8 cellular contexts compared by ENCODE assay signal in the genomic region with DNA sequence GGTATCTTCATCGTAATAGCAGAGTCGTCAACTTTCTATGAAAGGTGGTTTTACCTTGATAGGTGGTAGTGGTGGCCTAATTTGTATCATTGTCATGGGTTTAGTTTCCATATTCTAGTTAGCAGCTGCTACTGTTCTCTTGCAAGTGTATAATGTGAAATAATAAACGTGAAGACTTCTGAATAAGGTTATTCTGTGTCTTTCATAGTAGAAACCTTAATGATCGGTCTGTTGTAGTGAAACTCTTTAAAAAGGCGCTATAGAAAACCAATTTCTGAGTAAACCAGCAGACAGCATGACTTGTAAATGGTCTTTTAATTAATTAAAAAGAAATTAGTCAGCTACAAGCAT. TPM values are rescaled to one million over a fixed set of nuclear protein-coding genes. Genes with fewer than 3 reads are reported as not detected.
A peak's percentile ranks its signal among the peaks of the same experiment; 100 is the strongest.
DNase-seq lines count a peak whose midpoint lies in the region; ATAC-seq and TF ChIP-seq lines count a peak whose summit lies in the region.

No MANE protein-coding gene starts in this region.

- H3K4me3 Mint-ChIP-seq in CD4-positive, CD25-positive, alpha-beta regulatory T cell, result peak overlapping the region; percentile 93 to 100 (median 96)
- H3K4me3 Mint-ChIP-seq in endodermal cell, result peak overlapping the region; percentile 87

- peaks cover 8% of the 10 kb centered on the region for H4K20me1 ChIP-seq in OCI-LY1 (ENCODE audit: insufficient read depth, low read length)

- peak overlapping the region; percentile 95 to 100 (median 96) for H3K27ac Mint-ChIP-seq in CD4-positive, CD25-positive, alpha-beta regulatory T cell
- H3K27ac Mint-ChIP-seq in endodermal cell, result peak overlapping the region; percentile 93

- H3F3A ChIP-seq in OCI-LY1 (ENCODE audit: insufficient read depth, low read length), result no peaks in the 10 kb centered on the region; the same call in 1 of the 2 replicates

- peak overlapping the region; percentile 84 for H3K4me3 ChIP-seq in CD4-positive, CD25-positive, alpha-beta regulatory T cell (ENCODE audit: low read depth, low read length)
- H3K4me3 ChIP-seq in OCI-LY1 (ENCODE audit: low read depth, low read length, poor library complexity, severe bottlenecking) (peak overlapping the region; percentile 97), endodermal cell (ENCODE audit: low read length) (peak overlapping the region; percentile 92), neuron (ENCODE audit: low read length) (peak overlapping the region; percentile 94)

- peaks cover 26% of the 10 kb centered on the region for H3K36me3 Mint-ChIP-seq in CD4-positive, CD25-positive, alpha-beta regulatory T cell
- peaks cover 57% of the 10 kb centered on the region for H3K36me3 Mint-ChIP-seq in endodermal cell (ENCODE audit: low read depth)

- DNase-seq in CD4-positive, CD25-positive, alpha-beta regulatory T cell, result no peak
- DNase-seq in endodermal cell (no peak), hypothalamus (lab: John Stamatoyannopoulos, UW) (no peak), NCI-H1417 (lab: John Stamatoyannopoulos, UW) (no peak), NAMALWA (ENCODE audit: low spot score) (no peak)
- no peak for DNase-seq in activated CD4-positive, alpha-beta T cell treated with anti-CD3 and anti-CD28 coated beads, Interleukin-2, amount 50 U/mL, for 1 hour

- no peaks in the 10 kb centered on the region for H3K27me3 ChIP-seq in CD4-positive, CD25-positive, alpha-beta regulatory T cell (ENCODE audit: control insufficient read depth, insufficient read depth, low read length)
- H3K27me3 ChIP-seq in OCI-LY1 (ENCODE audit: insufficient read depth, low read length) (no peaks in the 10 kb centered on the region), endodermal cell (ENCODE audit: control insufficient read depth, insufficient read depth, low read length, poor library complexity, severe bottlenecking) (no peaks in the 10 kb centered on the region), neuron (ENCODE audit: insufficient read depth, low read length) (no peaks in the 10 kb centered on the region)

- H3K36me3 ChIP-seq in CD4-positive, CD25-positive, alpha-beta regulatory T cell (ENCODE audit: control insufficient read depth, insufficient read depth, low read length), result peaks cover 34% of the 10 kb centered on the region
- H3K36me3 ChIP-seq in OCI-LY1 (ENCODE audit: insufficient read depth, low read length) (peaks cover 51% of the 10 kb centered on the region), endodermal cell (ENCODE audit: control insufficient read depth, insufficient read depth, low read length) (peaks cover 50% of the 10 kb centered on the region), neuron (ENCODE audit: insufficient read depth, low read length) (peaks cover 44% of the 10 kb centered on the region)

- peaks cover 5% of the 10 kb centered on the region for H3K27me3 Mint-ChIP-seq in CD4-positive, CD25-positive, alpha-beta regulatory T cell
- H3K27me3 Mint-ChIP-seq in endodermal cell (ENCODE audit: insufficient read depth), result no peaks in the 10 kb centered on the region

- H3K27ac ChIP-seq in CD4-positive, CD25-positive, alpha-beta regulatory T cell (ENCODE audit: insufficient read depth, low read length, poor library complexity, severe bottlenecking), result peak overlapping the region; percentile 68
- H3K27ac ChIP-seq in OCI-LY1 (ENCODE audit: low read depth, low read length, poor library complexity, severe bottlenecking), result peak overlapping the region; percentile 38
- H3K27ac ChIP-seq in endodermal cell (ENCODE audit: low read depth, low read length), result no peak overlapping the region

- H3K9ac ChIP-seq in OCI-LY1 (ENCODE audit: low read length), result peak overlapping the region; percentile 96
- peak overlapping the region; percentile 86 for H3K9ac ChIP-seq in endodermal cell (ENCODE audit: extremely low read depth, low read length, poor library complexity, severe bottlenecking)

- H3K9me3 ChIP-seq in CD4-positive, CD25-positive, alpha-beta regulatory T cell (ENCODE audit: control insufficient read depth in 2 of 2, low read length in 2 of 2), result no peaks in the 10 kb centered on the region
- H3K9me3 ChIP-seq in OCI-LY1 (ENCODE audit: low read length) (no peaks in the 10 kb centered on the region), endodermal cell (ENCODE audit: control insufficient read depth, low read length) (no peaks in the 10 kb centered on the region), neuron (ENCODE audit: low read length) (no peaks in the 10 kb centered on the region)

- H3K4me1 ChIP-seq in CD4-positive, CD25-positive, alpha-beta regulatory T cell (ENCODE audit: control insufficient read depth, insufficient read depth, low read length, poor library complexity, severe bottlenecking), result peaks cover 38% of the 10 kb centered on the region
- H3K4me1 ChIP-seq in OCI-LY1 (ENCODE audit: insufficient read depth, low read length, severe bottlenecking) (peaks cover 42% of the 10 kb centered on the region), endodermal cell (ENCODE audit: control insufficient read depth, insufficient read depth, low read length) (peaks cover 7% of the 10 kb centered on the region), neuron (ENCODE audit: insufficient read depth, low read length) (peaks cover 24% of the 10 kb centered on the region)

- no peaks in the 10 kb centered on the region for H3K9me3 Mint-ChIP-seq in CD4-positive, CD25-positive, alpha-beta regulatory T cell
- no peaks in the 10 kb centered on the region for H3K9me3 Mint-ChIP-seq in endodermal cell

- peaks cover 42% of the 10 kb centered on the region for H3K79me2 ChIP-seq in OCI-LY1 (ENCODE audit: insufficient read depth, low read length)

- no peaks in the 10 kb centered on the region for H3K9me2 ChIP-seq in OCI-LY1 (ENCODE audit: low read depth, low read length)

- WGBS in endodermal cell (ENCODE audit: insufficient coverage in 1 of 2, insufficient read length in 1 of 2), 2 experiments, result 8 to 28% methylated on average over 3 to 5 of the region's 5 CpGs

- peak overlapping the region; percentile 87 for H3K4me2 ChIP-seq in OCI-LY1 (ENCODE audit: low read length)

- peaks cover 25 to 54% (median 41%) of the 10 kb centered on the region in 4 donors for H3K4me1 Mint-ChIP-seq in CD4-positive, CD25-positive, alpha-beta regulatory T cell
- peaks cover 35% of the 10 kb centered on the region for H3K4me1 Mint-ChIP-seq in endodermal cell

- no peak for ATAC-seq in CD4-positive, CD25-positive, alpha-beta regulatory T cell (ENCODE audit: low read depth in 2 of 2)

- H2AFZ ChIP-seq in OCI-LY1 (ENCODE audit: low read length), result no peak overlapping the region
- no peak overlapping the region for H2AFZ ChIP-seq in neuron (ENCODE audit: low read depth, low read length)

- no peak for TF ChIP-seq CTCF in OCI-LY1 (IDR thresholded peaks at IDR 0.05; ENCODE audit: low read length)
- no peak for TF ChIP-seq CTCF in endodermal cell (conservative IDR thresholded peaks at IDR 0.05)

RNA-seq across cellular contexts. Expression of gene SET, which starts 1.6 kb away (rescaled TPM):
- 226 TPM for total RNA-seq in CD4-positive, CD25-positive, alpha-beta regulatory T cell
- 100 to 1,000 TPM; 123 to 200 (median 154) TPM for polyA plus RNA-seq in CD4-positive, CD25-positive, alpha-beta regulatory T cell
- total RNA-seq in endodermal cell, result 100 to 1,000 TPM; 762 to 795 TPM
- 715 TPM for polyA plus RNA-seq in endodermal cell (2013, experiment 1 of 2)
- polyA plus RNA-seq in endodermal cell (2013, experiment 2 of 2), result 707 TPM

RNA-seq across cellular contexts. Expression of gene PKN3, which starts 11.6 kb away (rescaled TPM):
- total RNA-seq in CD4-positive, CD25-positive, alpha-beta regulatory T cell, result 2.6 TPM
- polyA plus RNA-seq in CD4-positive, CD25-positive, alpha-beta regulatory T cell, result under 1 TPM in 3 of 4 donors, not detected in 1; 0.69 to 0.96 (median 0.70) TPM
- total RNA-seq in endodermal cell, result 10 to 100 TPM; 26.0 to 27.2 TPM
- polyA plus RNA-seq in endodermal cell (2013, experiment 1 of 2), result 17.5 TPM
- polyA plus RNA-seq in endodermal cell (2013, experiment 2 of 2), result 17.8 TPM

RNA-seq across cellular contexts. Expression of gene ZDHHC12, which starts 33.3 kb away (rescaled TPM):
- 25.1 TPM for total RNA-seq in CD4-positive, CD25-positive, alpha-beta regulatory T cell
- polyA plus RNA-seq in CD4-positive, CD25-positive, alpha-beta regulatory T cell, result 10 to 100 TPM; 49.4 to 59.8 (median 54.3) TPM
- 10 to 100 TPM; 50.5 to 59.6 TPM for total RNA-seq in endodermal cell
- 27.6 TPM for polyA plus RNA-seq in endodermal cell (2013, experiment 1 of 2)
- polyA plus RNA-seq in endodermal cell (2013, experiment 2 of 2), result 26.7 TPM

RNA-seq across cellular contexts. Expression of gene DYNC2I2, which starts 34.0 kb away (rescaled TPM):
- 3.6 TPM for total RNA-seq in CD4-positive, CD25-positive, alpha-beta regulatory T cell
- 10 to 100 TPM in 1 of 4 donors, 1 to 10 TPM in 3; 2.3 to 10.2 (median 5.1) TPM for polyA plus RNA-seq in CD4-positive, CD25-positive, alpha-beta regulatory T cell
- 100 to 1,000 TPM in 1 of 2 donors, 10 to 100 TPM in 1; 87.8 to 119 TPM for total RNA-seq in endodermal cell
- 83.9 TPM for polyA plus RNA-seq in endodermal cell (2013, experiment 1 of 2)
- 77.9 TPM for polyA plus RNA-seq in endodermal cell (2013, experiment 2 of 2)
